In the genomic region with DNA sequence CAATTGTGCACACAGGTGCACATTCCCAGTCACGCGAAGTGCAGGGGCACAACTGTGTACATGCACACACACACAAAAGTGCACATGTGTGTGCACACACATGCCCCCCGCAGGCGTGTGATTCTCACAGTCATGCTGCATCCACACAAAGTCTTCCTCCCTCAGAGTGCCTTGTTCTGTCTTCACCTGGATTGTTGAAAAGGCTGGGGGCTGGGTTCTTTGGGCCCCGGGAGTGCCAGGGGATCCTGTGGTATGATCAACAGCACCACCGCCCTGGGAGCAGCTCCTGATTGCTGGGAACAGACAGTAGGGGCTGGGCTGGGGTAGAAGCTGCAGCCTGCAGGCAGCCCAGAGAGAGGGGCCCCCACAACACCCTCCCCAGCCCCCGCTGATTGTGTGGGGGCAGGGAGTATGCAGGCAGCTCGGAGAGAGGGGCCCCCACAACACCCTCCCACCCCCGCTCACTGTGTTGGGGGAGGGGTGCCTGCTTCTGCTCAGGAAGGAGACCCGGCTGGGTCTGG, we compare ENCODE assay signal across 16 cellular contexts. TPM values are rescaled to one million over a fixed set of nuclear protein-coding genes. Genes with fewer than 3 reads are reported as not detected.
A peak's percentile ranks its signal among the peaks of the same experiment; 100 is the strongest.
DNase-seq lines count a peak whose midpoint lies in the region; ATAC-seq and TF ChIP-seq lines count a peak whose summit lies in the region.
"Had no signal": no experiment of that assay in that cellular context is flagged by ENCODE, and none has a peak within 500 bp of the region (broad histone marks: within the 10 kb centered on the region; RNA-seq: fewer than 3 reads in every experiment).

No MANE protein-coding gene starts in this region.

- H2BK5ac ChIP-seq in mesendoderm (ENCODE audit: low read length) = no peak overlapping the region

- H4K5ac ChIP-seq in mesendoderm (ENCODE audit: low read length) = no peak overlapping the region

- H3K56ac ChIP-seq in mesendoderm (ENCODE audit: low read length) = peak overlapping the region; percentile 74

- H3K27me3 ChIP-seq in breast epithelium (no peaks in the 10 kb centered on the region), heart left ventricle (peaks cover 0 to 24% (median 0%) of the 10 kb centered on the region in 9 donors), mesendoderm (ENCODE audit: insufficient read depth, low read length, poor library complexity) (no peaks in the 10 kb centered on the region), aorta (ENCODE audit: control insufficient read depth in 1 of 2, insufficient read depth in 2 of 2, low read length in 1 of 2) (no peaks in the 10 kb centered on the region)

- TF ChIP-seq POLR2A in breast epithelium (IDR thresholded peaks at IDR 0.05) = no peak
- TF ChIP-seq POLR2A in heart left ventricle (IDR thresholded peaks at IDR 0.05) = no peak

- H3K4me1 Mint-ChIP-seq in MCF 10A (ENCODE audit: insufficient read depth, unreplicated experiment) = no peaks in the 10 kb centered on the region
- peaks cover 15% of the 10 kb centered on the region for H3K4me1 Mint-ChIP-seq in activated T-cell treated with anti-CD3 and anti-CD28 coated beads, Interleukin-2, amount 50 U/mL, for 72 hours (ENCODE audit: low read depth)
- peaks cover 8 to 13% (median 10%) of the 10 kb centered on the region in 3 donors for H3K4me1 Mint-ChIP-seq in T-cell

- intact Hi-C loops in breast epithelium (cut with DNase I; ENCODE audit: low total_unique reads) (no loop called here), MCF 10A (cut with micrococcal nuclease) (no loop called here), heart left ventricle (cut with DNase I) (loop anchor here in 1 of 10 donors (2.0 kb wide), 1 partner anchor 24 kb away; no protein-coding TSS in a partner anchor), aorta (cut with DNase I) (loop anchor here in 1 of 2 donors (5.0 to 10.0 kb wide), 2 partner anchors 86 to 114 kb away; no protein-coding TSS in a partner anchor)

- no peak overlapping the region for H3K4ac ChIP-seq in mesendoderm (ENCODE audit: low read depth, low read length)

- peak overlapping the region; percentile 33 for H3K9ac ChIP-seq in mesendoderm (ENCODE audit: low read length)

- H3K4me1 ChIP-seq in breast epithelium = peaks cover 25 to 33% of the 10 kb centered on the region in 2 donors
- H3K4me1 ChIP-seq in heart left ventricle = peaks cover 0 to 91% (median 66%) of the 10 kb centered on the region in 12 donors
- H3K4me1 ChIP-seq in mesendoderm (ENCODE audit: control insufficient read depth, low read depth, low read length) = peaks cover 15% of the 10 kb centered on the region
- no peaks in the 10 kb centered on the region for H3K4me1 ChIP-seq in aorta (ENCODE audit: control insufficient read depth in 1 of 2, insufficient read depth in 2 of 2, low read length in 2 of 2)

- H3K79me2 ChIP-seq in mesendoderm (ENCODE audit: control insufficient read depth, insufficient read depth, low read length) = peaks cover 66% of the 10 kb centered on the region

- H3K9me3 ChIP-seq in breast epithelium (no peaks in the 10 kb centered on the region), heart left ventricle (no peaks in the 10 kb centered on the region), aorta (ENCODE audit: control insufficient read depth, low read length) (no peaks in the 10 kb centered on the region)
- H3K9me3 ChIP-seq: tibial nerve had no signal

- H3K27ac ChIP-seq in breast epithelium (peak overlapping the region; percentile 21 to 87), heart left ventricle (peak overlapping the region in 11 of 12 donors; percentile 76 to 97 (median 84)), mesendoderm (ENCODE audit: low read depth, low read length) (no peak overlapping the region), aorta (ENCODE audit: low read depth in 1 of 2, low read length in 2 of 2) (peak overlapping the region in 1 of 2 donors; percentile 32)

- no peak overlapping the region for H4K8ac ChIP-seq in mesendoderm (ENCODE audit: low read depth, low read length)

- H3K4me3 ChIP-seq in breast epithelium (no peak overlapping the region), heart left ventricle (no peak overlapping the region), mesendoderm (ENCODE audit: low read length) (no peak overlapping the region), aorta (ENCODE audit: low read length in 2 of 2) (no peak overlapping the region)
- H3K4me3 ChIP-seq: tibial nerve had no signal

- WGBS in heart left ventricle, 4 donors = 77 to 85% (median 80%) methylated on average over 4 to 10 of the region's 10 CpGs
- WGBS in mesendoderm (ENCODE audit: extremely low coverage, insufficient coverage, low lambda C conversion rate) = no CpG with 5 or more reads among the region's 10 CpGs
- 74 to 75% methylated on average over 10 of the region's 10 CpGs for WGBS in aorta, 2 donors

- no peak overlapping the region for H2BK120ac ChIP-seq in mesendoderm (ENCODE audit: low read depth, low read length)

- H3K27ac Mint-ChIP-seq in MCF 10A (ENCODE audit: low read depth, unreplicated experiment) (no peak overlapping the region), T-cell (no peak overlapping the region)
- no peak overlapping the region for H3K27ac Mint-ChIP-seq in activated T-cell treated with anti-CD3 and anti-CD28 coated beads, Interleukin-2, amount 50 U/mL, for 72 hours
- H3K27ac Mint-ChIP-seq: activated naive CD4-positive, alpha-beta T cell treated with anti-CD3 and anti-CD28 coated beads, Interleukin-2, amount 50 U/mL, for 24 hours; CD4-positive, alpha-beta T cell; T-helper 17 cell had no signal

- no peak overlapping the region for H3K23ac ChIP-seq in mesendoderm (ENCODE audit: low read length)

- peaks cover 10% of the 10 kb centered on the region for H3K27me3 Mint-ChIP-seq in MCF 10A (ENCODE audit: insufficient read depth, unreplicated experiment)
- H3K27me3 Mint-ChIP-seq in activated T-cell treated with anti-CD3 and anti-CD28 coated beads, Interleukin-2, amount 50 U/mL, for 72 hours (ENCODE audit: low read depth) = peaks cover 24% of the 10 kb centered on the region
- H3K27me3 Mint-ChIP-seq in T-cell = peaks cover 22 to 53% of the 10 kb centered on the region in 2 donors

- DNase-seq in breast epithelium (ENCODE audit: low spot score in 2 of 2) (no peak), MCF 10A (ENCODE audit: unreplicated experiment) (no peak), heart left ventricle (peak in 3 of 5 donors; percentile 23 to 33 (median 29)), mesendoderm (no peak), aorta (peak; percentile 36 to 47), T-cell (no peak), HCEC 1CT (no peak)
- DNase-seq in activated T-cell treated with anti-CD3 and anti-CD28 coated beads, Interleukin-2, amount 50 U/mL, for 72 hours = no peak
- DNase-seq: activated CD8-positive, alpha-beta memory T cell treated with anti-CD3 and anti-CD28 coated beads, Interleukin-2, amount 50 U/mL, for 48 hours; CD4-positive, alpha-beta T cell; DND-41; NCI-H187 treated with DMSO at 0.1 percent for 48 hours; NCI-H526; T-helper 17 cell had no signal

- H3K36me3 Mint-ChIP-seq in MCF 10A (ENCODE audit: insufficient read depth, unreplicated experiment) (no peaks in the 10 kb centered on the region), T-cell (no peaks in the 10 kb centered on the region)
- peaks cover 0 to 2% of the 10 kb centered on the region in 2 donors for H3K36me3 Mint-ChIP-seq in activated T-cell treated with anti-CD3 and anti-CD28 coated beads, Interleukin-2, amount 50 U/mL, for 72 hours (ENCODE audit: insufficient read depth in 2 of 2)
- H3K36me3 Mint-ChIP-seq: activated naive CD4-positive, alpha-beta T cell treated with anti-CD3 and anti-CD28 coated beads, Interleukin-2, amount 50 U/mL, for 24 hours had no signal

- H3K4me2 ChIP-seq in mesendoderm (ENCODE audit: low read length) = no peak overlapping the region

- peaks cover 14% of the 10 kb centered on the region for H3K79me1 ChIP-seq in mesendoderm (ENCODE audit: low read length)

- H3K9me3 Mint-ChIP-seq in MCF 10A (ENCODE audit: unreplicated experiment) (no peaks in the 10 kb centered on the region), T-cell (no peaks in the 10 kb centered on the region)
- H3K9me3 Mint-ChIP-seq in activated T-cell treated with anti-CD3 and anti-CD28 coated beads, Interleukin-2, amount 50 U/mL, for 72 hours = no peaks in the 10 kb centered on the region
- H3K9me3 Mint-ChIP-seq: activated naive CD4-positive, alpha-beta T cell treated with anti-CD3 and anti-CD28 coated beads, Interleukin-2, amount 50 U/mL, for 24 hours; CD4-positive, alpha-beta T cell had no signal

- no peaks in the 10 kb centered on the region for H3K36me3 ChIP-seq in breast epithelium
- H3K36me3 ChIP-seq in heart left ventricle = no peaks in the 10 kb centered on the region
- H3K36me3 ChIP-seq in mesendoderm (ENCODE audit: control insufficient read depth, insufficient read depth, low read length) = peaks cover 2% of the 10 kb centered on the region
- H3K36me3 ChIP-seq in aorta (ENCODE audit: control insufficient read depth in 1 of 2, insufficient read depth in 2 of 2, low read length in 1 of 2) = no peaks in the 10 kb centered on the region
- H3K36me3 ChIP-seq: tibial nerve had no signal

- CTCF ChIA-PET in MCF 10A (lab: Yijun Ruan, JAX) (interaction anchor here (0.8 kb wide), 1 partner anchor 272 kb away, joined by 3 read pairs; no protein-coding TSS in a partner anchor), T-cell (lab: Charles Lee) (no interaction called here)

- no peak overlapping the region for H3K18ac ChIP-seq in mesendoderm (ENCODE audit: low read length)

- TF ChIP-seq CTCF in breast epithelium (IDR thresholded peaks at IDR 0.05) (no peak), MCF 10A (IDR thresholded peaks at IDR 0.05; ENCODE audit: unreplicated experiment) (no peak), heart left ventricle (IDR thresholded peaks at IDR 0.05) (no peak)

- POLR2A ChIA-PET in MCF 10A (lab: Yijun Ruan, JAX) = no interaction called here
- POLR2A ChIA-PET in T-cell (lab: Charles Lee) = no interaction called here

- no peak overlapping the region for H2BK15ac ChIP-seq in mesendoderm (replicated peaks; ENCODE audit: low read depth)

- H2AK5ac ChIP-seq in mesendoderm (ENCODE audit: low read length) = no peak overlapping the region

- ATAC-seq in heart left ventricle (no peak), aorta (ENCODE audit: low FRiP score) (no peak), T-cell (replicated peaks in 1 of 4) (no peak)
- ATAC-seq in activated T-cell treated with anti-CD3 and anti-CD28 coated beads, Interleukin-2, amount 50 U/mL, for 72 hours (replicated peaks in 1 of 2) = no peak
- ATAC-seq: T-helper 17 cell had no signal

- no peak overlapping the region for H3K4me3 Mint-ChIP-seq in MCF 10A (ENCODE audit: unreplicated experiment)
- no peak overlapping the region for H3K4me3 Mint-ChIP-seq in activated T-cell treated with anti-CD3 and anti-CD28 coated beads, Interleukin-2, amount 50 U/mL, for 72 hours
- no peak overlapping the region for H3K4me3 Mint-ChIP-seq in T-cell
- H3K4me3 Mint-ChIP-seq: activated naive CD4-positive, alpha-beta T cell treated with anti-CD3 and anti-CD28 coated beads, Interleukin-2, amount 50 U/mL, for 24 hours; CD4-positive, alpha-beta T cell; T-helper 17 cell had no signal

- no TSS peak for BruUV-seq in MCF 10A (replicated peaks; lab: Mats Ljungman, UMichigan)

RNA-seq across cellular contexts. Expression of a gene that starts 3.4 kb away (rescaled TPM):
- total RNA-seq in breast epithelium = 10 to 100 TPM; 48.3 to 62.9 (median 55.8) TPM
- total RNA-seq in MCF 10A (2022) = 2.1 and 3.4 TPM in 2 replicates
- total RNA-seq in heart left ventricle = 100 to 1,000 TPM in 2 of 9 donors, 10 to 100 TPM in 7; 31.7 to 109 (median 59.0) TPM
- 10 to 100 TPM; 38.9 to 65.6 TPM for polyA plus RNA-seq in heart left ventricle
- 84.0 TPM for polyA plus RNA-seq in mesendoderm (2013, experiment 1 of 2)
- polyA plus RNA-seq in mesendoderm (2013, experiment 2 of 2) = 85.5 TPM
- total RNA-seq in aorta = 100 to 1,000 TPM; 289 to 301 TPM
- 100 to 1,000 TPM in 1 of 2 donors, 10 to 100 TPM in 1; 97.3 to 963 TPM for polyA plus RNA-seq in aorta
- 1 to 10 TPM; 4.9 to 7.5 TPM for total RNA-seq in activated T-cell treated with anti-CD3 and anti-CD28 coated beads, Interleukin-2, amount 50 U/mL, for 72 hours
- 10 to 100 TPM in 3 of 5 donors, 1 to 10 TPM in 2; 7.2 to 53.8 (median 10.5) TPM for total RNA-seq in T-cell

Comparison
In these comparisons a context has a peak if more than half of its experiments do, and no peak if none do; other contexts are left out.
1. DNase-seq: peak in heart left ventricle (3 of 5) and aorta (2 of 2); none in breast epithelium (0 of 2), MCF 10A (single experiment), mesendoderm (single experiment), activated T-cell treated with anti-CD3 and anti-CD28 coated beads, Interleukin-2, amount 50 U/mL, for 72 hours (0 of 2), T-cell (0 of 34) and HCEC 1CT (single experiment).